8 cellular contexts compared by ENCODE assay signal in the genomic region with DNA sequence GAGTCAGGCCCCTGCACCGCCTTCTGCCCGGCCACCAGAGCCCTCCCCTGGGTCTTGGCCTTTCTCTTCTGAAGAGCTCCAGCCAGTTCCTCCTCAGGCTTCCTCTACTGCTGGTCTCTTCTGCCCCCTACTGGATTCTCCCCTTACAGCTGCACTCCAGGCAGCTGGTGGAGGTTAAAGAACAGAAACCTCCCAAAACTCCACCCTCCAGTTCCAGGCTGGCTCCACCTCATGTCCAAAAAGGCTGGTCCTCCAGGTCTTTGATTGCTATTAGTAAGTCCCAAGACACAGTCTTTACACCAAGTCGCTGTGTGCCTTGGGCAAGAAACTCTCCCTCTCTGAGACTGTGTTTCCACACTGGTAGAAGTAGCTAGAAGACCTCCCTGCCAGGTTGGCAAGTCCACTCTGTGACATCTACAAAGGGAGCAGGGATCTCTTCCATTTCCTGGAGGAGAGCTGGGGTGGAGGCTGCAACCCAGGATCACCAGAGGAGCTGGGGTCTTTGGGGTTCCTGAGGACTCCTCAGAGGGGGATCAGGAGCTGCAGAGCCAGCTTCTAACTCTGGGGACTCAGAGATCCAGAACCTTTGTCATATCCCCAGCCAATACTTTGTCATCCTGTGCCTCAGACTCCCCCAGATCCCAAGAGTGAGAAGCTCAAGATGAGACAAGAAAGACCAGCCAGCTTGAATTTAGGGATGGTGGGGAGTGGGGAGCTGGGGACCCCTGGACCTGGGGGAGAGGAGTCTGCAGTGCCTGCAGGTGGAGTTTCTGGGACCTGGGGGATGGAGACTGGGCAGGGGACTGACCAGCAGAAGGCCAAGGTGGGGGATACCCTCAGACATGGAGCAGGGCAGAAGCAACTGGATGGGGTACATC. TPM values are rescaled to one million over a fixed set of nuclear protein-coding genes. Genes with fewer than 3 reads are reported as not detected.
A peak's percentile ranks its signal among the peaks of the same experiment; 100 is the strongest.
DNase-seq lines count a peak whose midpoint lies in the region; ATAC-seq and TF ChIP-seq lines count a peak whose summit lies in the region.

No MANE protein-coding gene starts in this region.

- in situ Hi-C loops in KBM-7 (cut with MboI; ENCODE audit: low pct_unique_long_range_greater_than_20kb, low sequenced_read_pairs): no loop called here

- H3K4me1 Mint-ChIP-seq in activated T-helper 2 cell treated with anti-CD3 and anti-CD28 coated beads, Interferon-gamma antibody, Interleukin-2, Interleukin-4, amounts not matched to agents 10 μg/mL and 5 μg/mL and 100 μg/mL, durations not matched to agents 14 hours and 24 hours and 36 hours (ENCODE audit: low read depth): peaks cover 15% of the 10 kb centered on the region
- peaks cover 1% of the 10 kb centered on the region for H3K4me1 Mint-ChIP-seq in progenitor cell of endocrine pancreas (ENCODE audit: low read depth)

- intact Hi-C loops in activated T-helper 2 cell treated with anti-CD3 and anti-CD28 coated beads, Interferon-gamma antibody, Interleukin-2, Interleukin-4, amounts not matched to agents 10 μg/mL and 5 μg/mL and 100 μg/mL, durations not matched to agents 14 hours and 24 hours and 36 hours (cut with micrococcal nuclease): loop anchor here (2.0 to 5.0 kb wide), 3 partner anchors 35 to 97 kb away; no protein-coding TSS in a partner anchor
- intact Hi-C loops in posterior vena cava (cut with DNase I): no loop called here

- H3K4me1 ChIP-seq in gastroesophageal sphincter: no peaks in the 10 kb centered on the region

- no peaks in the 10 kb centered on the region for H3K36me3 ChIP-seq in gastroesophageal sphincter

- no peak for TF ChIP-seq POLR2A in gastroesophageal sphincter (IDR thresholded peaks at IDR 0.05)

- H3K9me3 Mint-ChIP-seq in activated T-helper 2 cell treated with anti-CD3 and anti-CD28 coated beads, Interferon-gamma antibody, Interleukin-2, Interleukin-4, amounts not matched to agents 10 μg/mL and 5 μg/mL and 100 μg/mL, durations not matched to agents 14 hours and 24 hours and 36 hours: no peaks in the 10 kb centered on the region
- H3K9me3 Mint-ChIP-seq in progenitor cell of endocrine pancreas (ENCODE audit: low read depth): no peaks in the 10 kb centered on the region

- H3K27ac Mint-ChIP-seq in activated T-helper 2 cell treated with anti-CD3 and anti-CD28 coated beads, Interferon-gamma antibody, Interleukin-2, Interleukin-4, amounts not matched to agents 10 μg/mL and 5 μg/mL and 100 μg/mL, durations not matched to agents 14 hours and 24 hours and 36 hours: no peak overlapping the region
- no peak overlapping the region for H3K27ac Mint-ChIP-seq in progenitor cell of endocrine pancreas

- no peaks in the 10 kb centered on the region for H3K36me3 Mint-ChIP-seq in activated T-helper 2 cell treated with anti-CD3 and anti-CD28 coated beads, Interferon-gamma antibody, Interleukin-2, Interleukin-4, amounts not matched to agents 10 μg/mL and 5 μg/mL and 100 μg/mL, durations not matched to agents 14 hours and 24 hours and 36 hours (ENCODE audit: low read depth)
- no peaks in the 10 kb centered on the region for H3K36me3 Mint-ChIP-seq in progenitor cell of endocrine pancreas (ENCODE audit: insufficient read depth)

- DNase-seq in DMS79 treated with DMSO at 0.1 percent for 48 hours (lab: John Stamatoyannopoulos, UW) (peak; percentile 3), DMS79 (lab: John Stamatoyannopoulos, UW) (no peak), KBM-7 (peak; percentile 86), SHP77 treated with DMSO at 0.1 percent for 48 hours (lab: John Stamatoyannopoulos, UW) (peak; percentile 8), progenitor cell of endocrine pancreas (ENCODE audit: low spot score, unreplicated experiment) (peak; percentile 57), posterior vena cava (ENCODE audit: low spot score) (no peak)
- DNase-seq in activated T-helper 2 cell treated with anti-CD3 and anti-CD28 coated beads, Interferon-gamma antibody, Interleukin-2, Interleukin-4, amounts not matched to agents 10 μg/mL and 5 μg/mL and 100 μg/mL, durations not matched to agents 14 hours and 24 hours and 36 hours (ENCODE audit: low spot score): peak; percentile 64

- no peak overlapping the region for H3K4me3 ChIP-seq in gastroesophageal sphincter

- ATAC-seq in gastroesophageal sphincter: no peak

- H3K4me3 Mint-ChIP-seq in activated T-helper 2 cell treated with anti-CD3 and anti-CD28 coated beads, Interferon-gamma antibody, Interleukin-2, Interleukin-4, amounts not matched to agents 10 μg/mL and 5 μg/mL and 100 μg/mL, durations not matched to agents 14 hours and 24 hours and 36 hours (ENCODE audit: low read depth): no peak overlapping the region
- H3K4me3 Mint-ChIP-seq in progenitor cell of endocrine pancreas (ENCODE audit: low read depth): no peak overlapping the region

- H3K9me3 ChIP-seq in gastroesophageal sphincter: no peaks in the 10 kb centered on the region

- peak in 3 of 4 experiments; percentile 41 to 55 (median 46) for TF ChIP-seq CTCF in gastroesophageal sphincter (IDR thresholded peaks at IDR 0.05)
- TF ChIP-seq CTCF in progenitor cell of endocrine pancreas (IDR thresholded peaks at IDR 0.05; ENCODE audit: unreplicated experiment): peak; percentile 86

- WGBS in gastroesophageal sphincter (ENCODE audit: low coverage in 1 of 2), 2 donors: 20 to 21% methylated on average over 2 of the region's 3 CpGs

- H3K27me3 Mint-ChIP-seq in activated T-helper 2 cell treated with anti-CD3 and anti-CD28 coated beads, Interferon-gamma antibody, Interleukin-2, Interleukin-4, amounts not matched to agents 10 μg/mL and 5 μg/mL and 100 μg/mL, durations not matched to agents 14 hours and 24 hours and 36 hours (ENCODE audit: low read depth): peaks cover 29% of the 10 kb centered on the region
- peaks cover 21% of the 10 kb centered on the region for H3K27me3 Mint-ChIP-seq in progenitor cell of endocrine pancreas

- H3K27me3 ChIP-seq in gastroesophageal sphincter: peaks cover 39% of the 10 kb centered on the region

- H3K27ac ChIP-seq in gastroesophageal sphincter: no peak overlapping the region

- no peak for TF ChIP-seq EP300 in gastroesophageal sphincter (IDR thresholded peaks at IDR 0.05)

RNA-seq across cellular contexts. Expression of a gene that starts 3.4 kb away (rescaled TPM):
- total RNA-seq in activated T-helper 2 cell treated with anti-CD3 and anti-CD28 coated beads, Interferon-gamma antibody, Interleukin-2, Interleukin-4, amounts not matched to agents 10 μg/mL and 5 μg/mL and 100 μg/mL, durations not matched to agents 14 hours and 24 hours and 36 hours: not detected in 2 replicates
- 1 to 10 TPM in 1 of 4 donors, not detected in 3; 4.1 TPM for total RNA-seq in gastroesophageal sphincter
- not detected in 2 replicates for total RNA-seq in progenitor cell of endocrine pancreas
- 1 to 10 TPM in 1 of 2 donors, under 1 TPM in 1; 0.52 to 1.1 TPM for total RNA-seq in posterior vena cava

Comparison
In these comparisons a context has a peak if more than half of its experiments do, and no peak if none do; other contexts are left out.
1. DNase-seq: peak in DMS79 treated with DMSO at 0.1 percent for 48 hours (single experiment), KBM-7 (single experiment), SHP77 treated with DMSO at 0.1 percent for 48 hours (single experiment), activated T-helper 2 cell treated with anti-CD3 and anti-CD28 coated beads, Interferon-gamma antibody, Interleukin-2, Interleukin-4, amounts not matched to agents 10 μg/mL and 5 μg/mL and 100 μg/mL, durations not matched to agents 14 hours and 24 hours and 36 hours (single experiment) and progenitor cell of endocrine pancreas (single experiment); none in DMS79 (single experiment) and posterior vena cava (single experiment).